In the genomic region with DNA sequence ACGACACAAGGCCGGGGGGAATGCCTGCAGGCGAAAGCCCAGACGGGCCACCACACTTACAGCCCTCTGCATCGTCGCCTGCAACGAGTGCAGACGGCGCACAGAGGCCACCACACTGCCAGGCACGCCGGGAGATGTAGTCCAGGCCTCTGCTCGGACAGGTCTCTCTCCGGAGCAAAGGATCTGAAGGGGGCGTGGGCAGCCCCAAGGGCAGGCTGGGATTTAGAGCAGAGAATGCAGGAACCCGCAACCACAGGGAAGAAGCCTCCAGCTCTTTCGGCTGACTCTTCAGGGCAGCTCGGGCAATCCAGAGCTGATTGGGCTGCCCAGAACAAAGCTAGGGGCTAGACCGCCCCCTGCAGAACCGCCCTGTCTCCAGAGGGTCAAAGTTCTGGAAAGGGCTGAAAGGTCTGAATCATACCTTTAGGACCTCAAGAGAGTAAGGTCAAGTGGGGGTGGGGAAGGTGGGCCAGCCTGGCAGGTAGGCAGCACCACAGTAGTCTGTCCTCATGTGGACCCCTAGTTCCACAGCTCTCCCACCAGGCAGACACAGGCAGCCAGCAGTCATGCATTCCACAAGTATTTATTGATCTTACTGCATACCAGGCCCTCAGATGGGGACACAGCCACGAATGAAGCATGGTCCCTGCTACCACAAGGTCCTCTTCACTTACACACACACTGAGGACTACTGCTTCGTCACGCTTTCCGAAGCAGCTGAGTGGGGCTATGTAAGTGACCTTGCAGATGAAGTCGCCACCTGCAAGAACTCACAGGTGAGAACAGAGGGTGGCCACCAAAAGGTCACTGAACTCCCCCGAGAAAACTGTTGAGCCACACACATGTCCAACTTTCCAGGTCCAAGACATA, we compare ENCODE assay signal across 9 cellular contexts. TPM values are rescaled to one million over a fixed set of nuclear protein-coding genes. Genes with fewer than 3 reads are reported as not detected.
DNase-seq lines count a peak whose midpoint lies in the region; ATAC-seq and TF ChIP-seq lines count a peak whose summit lies in the region.
"Had no signal": no experiment of that assay in that cellular context is flagged by ENCODE, and none has a peak within 500 bp of the region (broad histone marks: within the 10 kb centered on the region; RNA-seq: fewer than 3 reads in every experiment).

A gene with protein sequence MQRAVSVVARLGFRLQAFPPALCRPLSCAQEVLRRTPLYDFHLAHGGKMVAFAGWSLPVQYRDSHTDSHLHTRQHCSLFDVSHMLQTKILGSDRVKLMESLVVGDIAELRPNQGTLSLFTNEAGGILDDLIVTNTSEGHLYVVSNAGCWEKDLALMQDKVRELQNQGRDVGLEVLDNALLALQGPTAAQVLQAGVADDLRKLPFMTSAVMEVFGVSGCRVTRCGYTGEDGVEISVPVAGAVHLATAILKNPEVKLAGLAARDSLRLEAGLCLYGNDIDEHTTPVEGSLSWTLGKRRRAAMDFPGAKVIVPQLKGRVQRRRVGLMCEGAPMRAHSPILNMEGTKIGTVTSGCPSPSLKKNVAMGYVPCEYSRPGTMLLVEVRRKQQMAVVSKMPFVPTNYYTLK (minus strand): TSS at position 95 of the 870 bp plus-strand sequence. CDS start 23 bp downstream, at position 72.

- H3K4me1 ChIP-seq in OCI-LY1 (ENCODE audit: insufficient read depth, low read length, severe bottlenecking) (peaks cover 10% of the 10 kb centered on the region), left lung (peaks cover 0 to 21% of the 10 kb centered on the region in 2 donors), stomach smooth muscle (ENCODE audit: control insufficient read depth, insufficient read depth, low read length) (peaks cover 24% of the 10 kb centered on the region)

- H3K27ac Mint-ChIP-seq in activated T-helper 1 cell treated with anti-CD3 and anti-CD28 coated beads, Interleukin-12 subunit alpha, Interleukin-12 subunit beta, Interleukin-2, Interleukin-4 antibody, amounts not matched to agents 30 ng/mL and 10 ng/mL and 1 ng/mL, durations not matched to agents 14 hours and 24 hours and 36 hours, result no peak within 1 kb of the TSS

- TF ChIP-seq CTCF in OCI-LY1 (IDR thresholded peaks at IDR 0.05; ENCODE audit: low read length) (no peak), dorsolateral prefrontal cortex (IDR thresholded peaks at IDR 0.05 in 54 of 56, conservative IDR thresholded peaks at IDR 0.05 in 2 of 56; ENCODE audit: low read depth in 1 of 56, partially characterized antibody in 56 of 56) (no peak), left lung (IDR thresholded peaks at IDR 0.05) (no peak)

- H3K4me3 ChIP-seq in OCI-LY1 (ENCODE audit: low read depth, low read length, poor library complexity, severe bottlenecking), result no peak within 1 kb of the TSS
- peak within 1 kb of the TSS; percentile 18 to 70 (median 50) for H3K4me3 ChIP-seq in dorsolateral prefrontal cortex
- H3K4me3 ChIP-seq in left lung, result peak within 1 kb of the TSS in 1 of 2 donors; percentile 16
- peak within 1 kb of the TSS; percentile 65 to 71 for H3K4me3 ChIP-seq in stomach smooth muscle (ENCODE audit: low read length in 2 of 2)

- H3K4me3 Mint-ChIP-seq in activated T-helper 1 cell treated with anti-CD3 and anti-CD28 coated beads, Interleukin-12 subunit alpha, Interleukin-12 subunit beta, Interleukin-2, Interleukin-4 antibody, amounts not matched to agents 30 ng/mL and 10 ng/mL and 1 ng/mL, durations not matched to agents 14 hours and 24 hours and 36 hours, result no peak within 1 kb of the TSS

- no peak within 1 kb of the TSS; the same call in 1 of the 2 replicates for H3K9ac ChIP-seq in OCI-LY1 (ENCODE audit: low read length)
- H3K9ac ChIP-seq in stomach smooth muscle (ENCODE audit: low read length in 2 of 2), result peak within 1 kb of the TSS; percentile 20 to 64

- DNase-seq in dorsolateral prefrontal cortex, result peak in 6 of 10 donors; percentile 50 to 78 (median 58)
- peak in 1 of 2 donors; percentile 81 for DNase-seq in left lung
- DNase-seq in activated gamma-delta T cell treated with Interleukin-2 at 50 U/mL for 16 hours, result no peak
- DNase-seq in T-helper 1 cell, result no peak
- DNase-seq in activated T-helper 1 cell treated with anti-CD3 and anti-CD28 coated beads, Interleukin-12 subunit alpha, Interleukin-12 subunit beta, Interleukin-2, Interleukin-4 antibody, amounts not matched to agents 30 ng/mL and 10 ng/mL and 1 ng/mL, durations not matched to agents 14 hours and 24 hours and 36 hours (ENCODE audit: low spot score), result no peak
- DNase-seq: NCI-H2081 treated with DMSO at 0.1 percent for 48 hours had no signal

- no peaks in the 10 kb centered on the region for H3K9me3 Mint-ChIP-seq in activated T-helper 1 cell treated with anti-CD3 and anti-CD28 coated beads, Interleukin-12 subunit alpha, Interleukin-12 subunit beta, Interleukin-2, Interleukin-4 antibody, amounts not matched to agents 30 ng/mL and 10 ng/mL and 1 ng/mL, durations not matched to agents 14 hours and 24 hours and 36 hours

- H4K20me1 ChIP-seq in OCI-LY1 (ENCODE audit: insufficient read depth, low read length), result no peaks in the 10 kb centered on the region

- no peaks in the 10 kb centered on the region for H3K9me2 ChIP-seq in OCI-LY1 (ENCODE audit: low read depth, low read length)

- H3K36me3 Mint-ChIP-seq in activated T-helper 1 cell treated with anti-CD3 and anti-CD28 coated beads, Interleukin-12 subunit alpha, Interleukin-12 subunit beta, Interleukin-2, Interleukin-4 antibody, amounts not matched to agents 30 ng/mL and 10 ng/mL and 1 ng/mL, durations not matched to agents 14 hours and 24 hours and 36 hours (ENCODE audit: low read depth), result peaks cover 22% of the 10 kb centered on the region

- no peaks in the 10 kb centered on the region for H3F3A ChIP-seq in OCI-LY1 (ENCODE audit: insufficient read depth, low read length)

- peaks cover 19% of the 10 kb centered on the region for H3K36me3 ChIP-seq in OCI-LY1 (ENCODE audit: insufficient read depth, low read length)
- H3K36me3 ChIP-seq in left lung, result peaks cover 0 to 25% of the 10 kb centered on the region in 2 donors
- H3K36me3 ChIP-seq in stomach smooth muscle (ENCODE audit: control insufficient read depth in 2 of 2, insufficient read depth in 2 of 2, low read length in 2 of 2), result peaks cover 15 to 26% of the 10 kb centered on the region in 2 donors

- no peak within 1 kb of the TSS for H2AFZ ChIP-seq in OCI-LY1 (ENCODE audit: low read length)

- intact Hi-C loops in dorsolateral prefrontal cortex (cut with DNase I) (no loop called here), left lung (cut with DNase I) (no loop called here)
- intact Hi-C loops in activated T-helper 1 cell treated with anti-CD3 and anti-CD28 coated beads, Interleukin-12 subunit alpha, Interleukin-12 subunit beta, Interleukin-2, Interleukin-4 antibody, amounts not matched to agents 30 ng/mL and 10 ng/mL and 1 ng/mL, durations not matched to agents 14 hours and 24 hours and 36 hours (cut with micrococcal nuclease), result no loop called here

- no peaks in the 10 kb centered on the region for H3K79me2 ChIP-seq in OCI-LY1 (ENCODE audit: insufficient read depth, low read length)

- H3K27ac ChIP-seq in OCI-LY1 (ENCODE audit: low read depth, low read length, poor library complexity, severe bottlenecking) (no peak within 1 kb of the TSS), dorsolateral prefrontal cortex (peak within 1 kb of the TSS in 24 of 59 donors; percentile 0 to 74 (median 46)), left lung (no peak within 1 kb of the TSS), stomach smooth muscle (ENCODE audit: low read length) (peak within 1 kb of the TSS; percentile 55)

- H3K27me3 ChIP-seq in OCI-LY1 (ENCODE audit: insufficient read depth, low read length) (no peaks in the 10 kb centered on the region), dorsolateral prefrontal cortex (no peaks in the 10 kb centered on the region), left lung (no peaks in the 10 kb centered on the region), stomach smooth muscle (ENCODE audit: control insufficient read depth in 1 of 2, insufficient read depth in 2 of 2, low read length in 2 of 2) (no peaks in the 10 kb centered on the region)

- H3K27me3 Mint-ChIP-seq in activated T-helper 1 cell treated with anti-CD3 and anti-CD28 coated beads, Interleukin-12 subunit alpha, Interleukin-12 subunit beta, Interleukin-2, Interleukin-4 antibody, amounts not matched to agents 30 ng/mL and 10 ng/mL and 1 ng/mL, durations not matched to agents 14 hours and 24 hours and 36 hours (ENCODE audit: insufficient read depth), result no peaks in the 10 kb centered on the region

- H3K4me2 ChIP-seq in OCI-LY1 (ENCODE audit: low read length), result peak within 1 kb of the TSS; percentile 17; the same call in 1 of the 2 replicates

- no peaks in the 10 kb centered on the region for H3K9me3 ChIP-seq in OCI-LY1 (ENCODE audit: low read length)
- no peaks in the 10 kb centered on the region for H3K9me3 ChIP-seq in left lung
- H3K9me3 ChIP-seq in stomach smooth muscle (ENCODE audit: control insufficient read depth in 2 of 2, low read length in 2 of 2), result no peaks in the 10 kb centered on the region

- ATAC-seq in left lung (peak; percentile 78), GM19455 (IDR thresholded peaks at IDR 0.05; ENCODE audit: unreplicated experiment) (no peak)

- peaks cover 41% of the 10 kb centered on the region for H3K4me1 Mint-ChIP-seq in activated T-helper 1 cell treated with anti-CD3 and anti-CD28 coated beads, Interleukin-12 subunit alpha, Interleukin-12 subunit beta, Interleukin-2, Interleukin-4 antibody, amounts not matched to agents 30 ng/mL and 10 ng/mL and 1 ng/mL, durations not matched to agents 14 hours and 24 hours and 36 hours (ENCODE audit: low read depth)

RNA-seq across cellular contexts. Expression of the gene that starts here (rescaled TPM):
- total RNA-seq in dorsolateral prefrontal cortex (10 to 100 TPM in 76 of 120 experiments, 1 to 10 TPM in 44; 5.7 to 19.6 (median 11.0) TPM), left lung (1 to 10 TPM; 5.9 to 8.8 TPM)
- total RNA-seq in activated T-helper 1 cell treated with anti-CD3 and anti-CD28 coated beads, Interleukin-12 subunit alpha, Interleukin-12 subunit beta, Interleukin-2, Interleukin-4 antibody, amounts not matched to agents 30 ng/mL and 10 ng/mL and 1 ng/mL, durations not matched to agents 14 hours and 24 hours and 36 hours, result 2.2 and 2.7 TPM in 2 replicates

Comparison
In these comparisons a context has a peak if more than half of its experiments do, and no peak if none do; other contexts are left out.
1. DNase-seq: peak in dorsolateral prefrontal cortex (6 of 10); none in activated gamma-delta T cell treated with Interleukin-2 at 50 U/mL for 16 hours (single experiment), T-helper 1 cell (0 of 5) and activated T-helper 1 cell treated with anti-CD3 and anti-CD28 coated beads, Interleukin-12 subunit alpha, Interleukin-12 subunit beta, Interleukin-2, Interleukin-4 antibody, amounts not matched to agents 30 ng/mL and 10 ng/mL and 1 ng/mL, durations not matched to agents 14 hours and 24 hours and 36 hours (single experiment).